14 cellular contexts compared by ENCODE assay signal in genomic region chrX:87518504-87518903, GRCh38. TPM values are rescaled to one million over a fixed set of nuclear protein-coding genes. Genes with fewer than 3 reads are reported as not detected.
A peak's percentile ranks its signal among the peaks of the same experiment; 100 is the strongest.
DNase-seq lines count a peak whose midpoint lies in the region; ATAC-seq and TF ChIP-seq lines count a peak whose summit lies in the region.
"Had no signal": no experiment of that assay in that cellular context is flagged by ENCODE, and none has a peak within 500 bp of the region (broad histone marks: within the 10 kb centered on the region; RNA-seq: fewer than 3 reads in every experiment).

No MANE protein-coding gene starts in this region.

- H2AK5ac ChIP-seq in neuronal stem cell (ENCODE audit: low read depth, low read length), result no peak overlapping the region

- no peak overlapping the region for H2BK12ac ChIP-seq in neuronal stem cell (ENCODE audit: low read length)

- H3K36me3 ChIP-seq in DND-41 (ENCODE audit: insufficient read depth, low read length) (no peaks in the 10 kb centered on the region), adrenal gland (replicated peaks in 1 of 2) (no peaks in the 10 kb centered on the region), neuronal stem cell (replicated peaks in 1 of 2; ENCODE audit: control insufficient read depth in 2 of 2, insufficient read depth in 2 of 2, low read length in 2 of 2) (no peaks in the 10 kb centered on the region)
- H3K36me3 ChIP-seq: BE2C had no signal

- H3K4me3 Mint-ChIP-seq in activated CD4-positive, alpha-beta memory T cell treated with anti-CD3 and anti-CD28 coated beads for 36 hours, result no peak overlapping the region
- H3K4me3 Mint-ChIP-seq: central memory CD8-positive, alpha-beta T cell; naive B cell had no signal

- TF ChIP-seq CTCF in DND-41 (IDR thresholded peaks at IDR 0.05; ENCODE audit: borderline replicate concordance, extremely low read depth, low read length, poor library complexity, severe bottlenecking) (no peak), adrenal gland (IDR thresholded peaks at IDR 0.05) (no peak)

- peaks cover 29% of the 10 kb centered on the region; the same call in 1 of the 2 replicates for H3K79me2 ChIP-seq in DND-41 (ENCODE audit: insufficient read depth, low read length)

- CTCF ChIA-PET in activated CD4-positive, alpha-beta memory T cell treated with anti-CD3 and anti-CD28 coated beads for 36 hours (lab: Charles Lee), result no interaction called here

- no peak overlapping the region for H4K91ac ChIP-seq in neuronal stem cell (ENCODE audit: low read depth, low read length, poor library complexity)

- H3K27me3 ChIP-seq in DND-41 (ENCODE audit: insufficient read depth, low read length, poor library complexity) (no peaks in the 10 kb centered on the region), adrenal gland (no peaks in the 10 kb centered on the region), neuronal stem cell (ENCODE audit: control insufficient read depth in 3 of 3, insufficient read depth in 3 of 3, low read depth in 1 of 3, low read length in 3 of 3) (peaks cover 0 to 2% (median 0%) of the 10 kb centered on the region in 3 experiments)
- H3K27me3 ChIP-seq: BE2C had no signal

- H3K27ac Mint-ChIP-seq in activated CD4-positive, alpha-beta memory T cell treated with anti-CD3 and anti-CD28 coated beads for 36 hours, result no peak overlapping the region
- H3K27ac Mint-ChIP-seq: naive B cell had no signal

- no peak overlapping the region for H4K8ac ChIP-seq in neuronal stem cell (ENCODE audit: low read depth, low read length)

- H3K79me1 ChIP-seq in neuronal stem cell (ENCODE audit: low read depth, low read length), result no peaks in the 10 kb centered on the region

- peaks cover 7% of the 10 kb centered on the region for H3K4me1 ChIP-seq in DND-41 (ENCODE audit: insufficient read depth, low read length)
- no peaks in the 10 kb centered on the region for H3K4me1 ChIP-seq in adrenal gland (replicated peaks in 1 of 2)
- H3K4me1 ChIP-seq in neuronal stem cell (ENCODE audit: control insufficient read depth in 2 of 2, insufficient read depth in 1 of 2, low read depth in 1 of 2, low read length in 2 of 2), result peaks cover 0 to 3% of the 10 kb centered on the region in 2 donors
- H3K4me1 ChIP-seq: BE2C had no signal

- H3K4ac ChIP-seq in neuronal stem cell (ENCODE audit: low read length), result no peak overlapping the region

- no peaks in the 10 kb centered on the region for H3K27me3 Mint-ChIP-seq in activated CD4-positive, alpha-beta memory T cell treated with anti-CD3 and anti-CD28 coated beads for 36 hours
- H3K27me3 Mint-ChIP-seq: central memory CD8-positive, alpha-beta T cell; naive B cell had no signal

- no peaks in the 10 kb centered on the region for H4K20me1 ChIP-seq in DND-41 (ENCODE audit: insufficient read depth, low read length)

- ATAC-seq in DND-41 (ENCODE audit: insufficient read depth, low read depth), result no peak
- ATAC-seq in HG02678 (IDR thresholded peaks at IDR 0.05; ENCODE audit: unreplicated experiment), result no peak

- TF ChIP-seq POLR2A in adrenal gland (IDR thresholded peaks at IDR 0.05), result no peak

- no peak overlapping the region for H2BK5ac ChIP-seq in neuronal stem cell (ENCODE audit: low read length)

- no peaks in the 10 kb centered on the region for H3K4me1 Mint-ChIP-seq in activated CD4-positive, alpha-beta memory T cell treated with anti-CD3 and anti-CD28 coated beads for 36 hours (ENCODE audit: low read depth)
- H3K4me1 Mint-ChIP-seq: central memory CD8-positive, alpha-beta T cell; naive B cell had no signal

- H3K14ac ChIP-seq in neuronal stem cell (ENCODE audit: low read length), result no peak overlapping the region

- no peaks in the 10 kb centered on the region for H3K9me3 ChIP-seq in DND-41 (ENCODE audit: insufficient read depth, low read length, severe bottlenecking)
- H3K9me3 ChIP-seq in adrenal gland (replicated peaks in 1 of 3), result no peaks in the 10 kb centered on the region
- H3K9me3 ChIP-seq in neuronal stem cell (replicated peaks in 1 of 2; ENCODE audit: control insufficient read depth in 2 of 2, insufficient read depth in 1 of 2, low read depth in 1 of 2, low read length in 2 of 2), result no peaks in the 10 kb centered on the region
- H3K9me3 ChIP-seq: BE2C had no signal

- H3K4me3 ChIP-seq in DND-41 (ENCODE audit: low read depth in 1 of 2, low read length in 2 of 2), result peak overlapping the region; percentile 17 to 57; a peak in 3 of 4 replicates
- H3K4me3 ChIP-seq in adrenal gland, result peak overlapping the region in 2 of 4 donors; percentile 5 to 49
- peak overlapping the region in 1 of 2 donors; percentile 46 for H3K4me3 ChIP-seq in neuronal stem cell (ENCODE audit: low read length in 2 of 2)

- H3K18ac ChIP-seq in neuronal stem cell (ENCODE audit: low read length), result no peak overlapping the region

- peak overlapping the region; percentile 53 for H3K9ac ChIP-seq in DND-41 (ENCODE audit: low read depth, low read length)
- no peak overlapping the region for H3K9ac ChIP-seq in neuronal stem cell (ENCODE audit: low read depth, low read length, poor library complexity)

- H3K27ac ChIP-seq in DND-41 (ENCODE audit: low read length) (peak overlapping the region; percentile 72), adrenal gland (peak overlapping the region in 3 of 5 donors; percentile 61 to 69 (median 65)), neuronal stem cell (replicated peaks; ENCODE audit: low read length) (no peak overlapping the region)

- H2AFZ ChIP-seq in DND-41 (ENCODE audit: low read depth, low read length) (peak overlapping the region; percentile 33; the same call in 1 of the 2 replicates), neuronal stem cell (ENCODE audit: low read length) (peak overlapping the region; percentile 78)

- H3K23ac ChIP-seq in neuronal stem cell (ENCODE audit: low read depth, low read length, poor library complexity), result no peak overlapping the region

- 4 to 38% (median 19%) methylated on average over 6 of the region's 6 CpGs for WGBS in adrenal gland, 4 donors
- WGBS in neuronal stem cell (ENCODE audit: extremely low coverage in 2 of 2, insufficient read length in 2 of 2, insufficient replicate concordance in 1 of 2), 2 donors, result no CpG with 5 or more reads among the region's 6 CpGs

- H2BK15ac ChIP-seq in neuronal stem cell (ENCODE audit: low read length), result no peak overlapping the region

- POLR2A ChIA-PET in activated CD4-positive, alpha-beta memory T cell treated with anti-CD3 and anti-CD28 coated beads for 36 hours (lab: Charles Lee), result no interaction called here

- H3K4me2 ChIP-seq in DND-41 (ENCODE audit: insufficient read depth, low read length) (peak overlapping the region; percentile 54; the same call in 1 of the 2 replicates), neuronal stem cell (ENCODE audit: insufficient read depth, low read length, poor library complexity, severe bottlenecking) (no peak overlapping the region)

- DNase-seq in DND-41 (no peak), adrenal gland (no peak), globus pallidus (ENCODE audit: low spot score) (peak; percentile 26), neuronal stem cell (ENCODE audit: low spot score) (no peak), posterior cingulate gyrus (no peak), NCI-H2171 treated with DMSO at 0.1 percent for 48 hours (lab: John Stamatoyannopoulos, UW) (no peak)
- no peak for DNase-seq in activated CD4-positive, alpha-beta memory T cell treated with anti-CD3 and anti-CD28 coated beads for 36 hours
- DNase-seq: BE2C, HCEC 1CT, naive B cell, NCI-H748 treated with DMSO at 0.1 percent for 48 hours had no signal

- H3K36me3 Mint-ChIP-seq in activated CD4-positive, alpha-beta memory T cell treated with anti-CD3 and anti-CD28 coated beads for 36 hours, result no peaks in the 10 kb centered on the region
- H3K36me3 Mint-ChIP-seq: naive B cell had no signal

- intact Hi-C loops in adrenal gland (cut with DNase I) (no loop called here), posterior cingulate gyrus (cut with DNase I) (no loop called here)
- intact Hi-C loops in activated CD4-positive, alpha-beta memory T cell treated with anti-CD3 and anti-CD28 coated beads for 36 hours (cut with micrococcal nuclease), result no loop called here

- H2BK120ac ChIP-seq in neuronal stem cell (ENCODE audit: low read depth, low read length), result no peak overlapping the region

- H3K9me3 Mint-ChIP-seq in activated CD4-positive, alpha-beta memory T cell treated with anti-CD3 and anti-CD28 coated beads for 36 hours, result no peaks in the 10 kb centered on the region
- H3K9me3 Mint-ChIP-seq: central memory CD8-positive, alpha-beta T cell had no signal

RNA-seq across cellular contexts. Expression of gene KLHL4, which starts 0.9 kb away (rescaled TPM):
- total RNA-seq in adrenal gland, result 100 to 1,000 TPM in 3 of 8 donors, 10 to 100 TPM in 5; 70.6 to 111 (median 94.4) TPM
- polyA plus RNA-seq in adrenal gland, result 10 to 100 TPM in 2 of 3 donors, 1 to 10 TPM in 1; 4.8 to 58.7 (median 10.1) TPM
- not detected for polyA plus RNA-seq in neuronal stem cell (2013, experiment 1 of 2)
- polyA plus RNA-seq in neuronal stem cell (2013, experiment 2 of 2), result not detected
- under 1 TPM in 1 of 2 experiments, not detected in 1; 0.10 TPM for total RNA-seq in activated CD4-positive, alpha-beta memory T cell treated with anti-CD3 and anti-CD28 coated beads for 36 hours
- total RNA-seq: G401 had no signal

Comparison
In these comparisons a context has a peak if more than half of its experiments do, and no peak if none do; other contexts are left out.
1. RNA of gene KLHL4, which starts 0.9 kb away (total RNA-seq): 70.6 to 111 TPM in adrenal gland; 0.10 TPM in activated CD4-positive, alpha-beta memory T cell treated with anti-CD3 and anti-CD28 coated beads for 36 hours; every median in the first group is over 10 times any median in the second.